Comparison of ENCODE assay signal across 1 cellular context in genomic region chr14:61750708-61751474, GRCh38.
TF ChIP-seq lines count a peak whose summit lies in the region.

No MANE protein-coding gene starts in this region.

TF ChIP-seq in GM12878, 131 proteins besides CTCF, POLR2A, EP300 and RAD21 (continued from another document):
- TF ChIP-seq NR2C1 (IDR thresholded peaks at IDR 0.05) (0 out of 2 replicates have a peak, but pooled peaks have one; percentile 25), TARDBP (IDR thresholded peaks at IDR 0.05; ENCODE audit: borderline replicate concordance) (no peak), HDAC2 (IDR thresholded peaks at IDR 0.05) (no peak), CEBPB (IDR thresholded peaks at IDR 0.05; ENCODE audit: borderline replicate concordance in 1 of 2, low read depth in 2 of 2, low read length in 2 of 2) (no peak), KDM1A (IDR thresholded peaks at IDR 0.05; ENCODE audit: borderline replicate concordance) (no peak), ZNF687 (IDR thresholded peaks at IDR 0.05) (peak; percentile 93), JUND (IDR thresholded peaks at IDR 0.05; ENCODE audit: low read depth, low read length) (peak; percentile 19; the same call in 1 of the 2 replicates), IRF4 (IDR thresholded peaks at IDR 0.05; ENCODE audit: low read depth, low read length) (peak; percentile 57; the same call in 1 of the 2 replicates), BHLHE40 (IDR thresholded peaks at IDR 0.05; ENCODE audit: borderline replicate concordance in 1 of 2, low read depth in 2 of 2, low read length in 1 of 2) (peak; percentile 74 to 90), SMARCA5 (IDR thresholded peaks at IDR 0.05) (peak; percentile 85; the same call in 1 of the 2 replicates), PAX8 (IDR thresholded peaks at IDR 0.05) (no peak), BACH1 (IDR thresholded peaks at IDR 0.05; ENCODE audit: borderline replicate concordance) (peak; percentile 98), MXI1 (IDR thresholded peaks at IDR 0.05; ENCODE audit: low read depth, low read length) (peak; percentile 96), SREBF2 (IDR thresholded peaks at IDR 0.05; ENCODE audit: low read length) (no peak)
- TF ChIP-seq, protein P1, sequence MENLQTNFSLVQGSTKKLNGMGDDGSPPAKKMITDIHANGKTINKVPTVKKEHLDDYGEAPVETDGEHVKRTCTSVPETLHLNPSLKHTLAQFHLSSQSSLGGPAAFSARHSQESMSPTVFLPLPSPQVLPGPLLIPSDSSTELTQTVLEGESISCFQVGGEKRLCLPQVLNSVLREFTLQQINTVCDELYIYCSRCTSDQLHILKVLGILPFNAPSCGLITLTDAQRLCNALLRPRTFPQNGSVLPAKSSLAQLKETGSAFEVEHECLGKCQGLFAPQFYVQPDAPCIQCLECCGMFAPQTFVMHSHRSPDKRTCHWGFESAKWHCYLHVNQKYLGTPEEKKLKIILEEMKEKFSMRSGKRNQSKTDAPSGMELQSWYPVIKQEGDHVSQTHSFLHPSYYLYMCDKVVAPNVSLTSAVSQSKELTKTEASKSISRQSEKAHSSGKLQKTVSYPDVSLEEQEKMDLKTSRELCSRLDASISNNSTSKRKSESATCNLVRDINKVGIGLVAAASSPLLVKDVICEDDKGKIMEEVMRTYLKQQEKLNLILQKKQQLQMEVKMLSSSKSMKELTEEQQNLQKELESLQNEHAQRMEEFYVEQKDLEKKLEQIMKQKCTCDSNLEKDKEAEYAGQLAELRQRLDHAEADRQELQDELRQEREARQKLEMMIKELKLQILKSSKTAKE (IDR thresholded peaks at IDR 0.05; ENCODE audit: low read depth, poor library complexity, severe bottlenecking): no peak
